In the genomic region with DNA sequence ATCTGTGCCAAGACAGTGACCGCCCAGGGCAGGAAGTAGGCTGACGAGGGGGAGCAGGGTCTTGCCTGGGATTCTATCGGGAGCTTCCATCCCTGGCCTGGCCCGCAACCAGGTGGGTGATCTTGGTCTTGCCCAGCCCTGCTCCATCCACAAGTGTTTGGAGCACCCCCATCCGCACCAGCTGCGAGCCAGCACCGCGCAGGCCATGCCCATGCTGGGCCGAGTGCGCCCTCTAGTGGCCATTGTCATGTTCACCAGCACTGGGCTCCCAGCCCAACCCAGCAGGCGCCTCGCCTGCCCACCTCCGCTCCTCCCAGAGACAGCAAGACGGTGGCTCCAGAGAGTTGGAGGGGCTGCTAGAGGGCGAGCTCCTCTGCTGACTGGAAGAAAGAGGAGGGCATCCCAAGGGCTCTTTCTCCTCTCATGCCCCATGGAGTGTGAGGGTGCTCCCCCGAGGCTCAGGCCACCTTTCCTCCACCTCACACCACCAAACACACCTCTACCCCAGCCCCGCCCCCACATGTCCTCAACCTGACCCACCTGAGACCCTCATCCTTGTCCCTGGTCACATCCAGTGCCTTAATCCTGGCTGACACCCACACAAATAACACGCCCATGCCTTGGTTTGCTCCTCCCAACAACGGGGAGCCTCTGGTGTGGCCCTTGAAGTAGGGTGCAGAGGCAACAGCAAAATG, we compare ENCODE assay signal across 8 cellular contexts. TPM values are rescaled to one million over a fixed set of nuclear protein-coding genes. Genes with fewer than 3 reads are reported as not detected.
DNase-seq lines count a peak whose midpoint lies in the region; ATAC-seq and TF ChIP-seq lines count a peak whose summit lies in the region.

No MANE protein-coding gene starts in this region.

- no peaks in the 10 kb centered on the region for H3K9me3 ChIP-seq in HAP-1
- no peaks in the 10 kb centered on the region for H3K9me3 ChIP-seq in heart right ventricle
- H3K9me3 ChIP-seq in psoas muscle, result no peaks in the 10 kb centered on the region

- H3K4me3 ChIP-seq in GM12864 (ENCODE audit: low read depth, low read length), result no peak overlapping the region
- H3K4me3 ChIP-seq in HAP-1, result no peak overlapping the region
- H3K4me3 ChIP-seq in heart right ventricle, result no peak overlapping the region
- no peak overlapping the region for H3K4me3 ChIP-seq in psoas muscle

- H3K36me3 ChIP-seq in HAP-1 (replicated peaks) (no peaks in the 10 kb centered on the region), heart right ventricle (no peaks in the 10 kb centered on the region), psoas muscle (ENCODE audit: insufficient read depth in 1 of 2, low read depth in 1 of 2) (no peaks in the 10 kb centered on the region)

- DNase-seq in GM12864 (ENCODE audit: low read depth), result peak; percentile 8
- DNase-seq in HAP-1 (ENCODE audit: low spot score in 2 of 2), result peak; percentile 61 to 93
- peak; percentile 41 for DNase-seq in MV-4-11 (lab: John Stamatoyannopoulos, UW)
- DNase-seq in T follicular helper cell (ENCODE audit: low read depth), result peak; percentile 76
- peak; percentile 62 for DNase-seq in activated naive CD8-positive, alpha-beta T cell treated with anti-CD3 and anti-CD28 coated beads, Interleukin-2, amount 50 U/mL, for 16 hours (ENCODE audit: low read depth, low spot score)
- DNase-seq in heart right ventricle, result peak; percentile 74 to 83
- DNase-seq in psoas muscle, result peak; percentile 82 to 89
- no peak for DNase-seq in cortex of kidney (lab: John Stamatoyannopoulos, UW)

- H3K27me3 ChIP-seq in HAP-1 (ENCODE audit: low read depth) (no peaks in the 10 kb centered on the region), heart right ventricle (peaks cover 0 to 10% (median 0%) of the 10 kb centered on the region in 7 donors), psoas muscle (ENCODE audit: insufficient read depth in 3 of 3, low read length in 2 of 3) (peaks cover 0 to 18% (median 0%) of the 10 kb centered on the region in 3 donors)

- TF ChIP-seq CTCF in GM12864 (IDR thresholded peaks at IDR 0.05; ENCODE audit: low read depth, low read length, missing control alignments) (peak; percentile 72), heart right ventricle (IDR thresholded peaks at IDR 0.05) (peak; percentile 65 to 95 (median 82)), psoas muscle (IDR thresholded peaks at IDR 0.05) (peak; percentile 87)

- H3K4me1 ChIP-seq in HAP-1 (no peaks in the 10 kb centered on the region), heart right ventricle (peaks cover 0 to 10% (median 0%) of the 10 kb centered on the region in 9 donors), psoas muscle (no peaks in the 10 kb centered on the region)

- ATAC-seq in heart right ventricle, result peak; percentile 77 to 93 (median 86)
- peak; percentile 86 to 98 (median 90) for ATAC-seq in psoas muscle

- 19 to 30% methylated on average over 9 to 17 of the region's 19 CpGs for WGBS in heart right ventricle, 2 donors
- WGBS in psoas muscle, 3 donors, result 15 to 22% (median 18%) methylated on average over 9 to 19 of the region's 19 CpGs

- intact Hi-C loops in heart right ventricle (cut with DNase I), result loop anchor here in 8 of 10 donors (2.0 to 10.0 kb wide), 8 partner anchors 35 to 550 kb away; a partner anchor contains a TSS
- intact Hi-C loops in psoas muscle (cut with DNase I), result loop anchor here (2.0 to 10.0 kb wide), 4 partner anchors 35 to 553 kb away; no protein-coding TSS in a partner anchor

- in situ Hi-C loops in HAP-1 (cut with MboI; ENCODE audit: low sequenced_read_pairs), result loop anchor here (5.0 kb wide), 2 partner anchors 45 to 475 kb away; no protein-coding TSS in a partner anchor

- peak overlapping the region in 1 of 10 donors; percentile 10 for H3K27ac ChIP-seq in heart right ventricle
- H3K27ac ChIP-seq in psoas muscle, result no peak overlapping the region

RNA-seq across cellular contexts. Expression of a gene that starts 9.8 kb away (rescaled TPM):
- total RNA-seq in heart right ventricle, result not detected
- polyA plus RNA-seq in heart right ventricle, result not detected
- under 1 TPM in 1 of 4 donors, not detected in 3; 0.04 TPM for total RNA-seq in psoas muscle
- under 1 TPM in 2 of 3 donors, not detected in 1; 0.01 TPM for polyA plus RNA-seq in psoas muscle

RNA-seq across cellular contexts. Expression of a gene that starts 12.9 kb away (rescaled TPM):
- total RNA-seq in heart right ventricle (100 to 1,000 TPM in 1 of 10 donors, 10 to 100 TPM in 9; 38.7 to 202 (median 62.4) TPM), psoas muscle (10 to 100 TPM; 12.6 to 62.4 (median 23.6) TPM)
- polyA plus RNA-seq in heart right ventricle (100 to 1,000 TPM; 101 to 116 TPM), psoas muscle (1 to 10 TPM; 6.7 to 9.9 (median 8.4) TPM)

RNA-seq across cellular contexts. Expression of a gene that starts 37.3 kb away (rescaled TPM):
- total RNA-seq in heart right ventricle (10 to 100 TPM; 12.7 to 25.7 (median 18.2) TPM), psoas muscle (10 to 100 TPM; 10.7 to 17.3 (median 12.7) TPM)
- polyA plus RNA-seq in heart right ventricle (10 to 100 TPM; 24.3 to 45.3 TPM), psoas muscle (10 to 100 TPM in 2 of 3 donors, 1 to 10 TPM in 1; 8.3 to 18.5 (median 15.0) TPM)
